Comparison of ENCODE assay signal across 24 cellular contexts in genomic region chr7:36734731-36735130, GRCh38. TPM values are rescaled to one million over a fixed set of nuclear protein-coding genes. Genes with fewer than 3 reads are reported as not detected.
DNase-seq lines count a peak whose midpoint lies in the region; ATAC-seq and TF ChIP-seq lines count a peak whose summit lies in the region.
"Had no signal": no experiment of that assay in that cellular context is flagged by ENCODE, and none has a peak within 500 bp of the region (broad histone marks: within the 10 kb centered on the region; RNA-seq: fewer than 3 reads in every experiment).

No MANE protein-coding gene starts in this region.

- H3K27me3 Mint-ChIP-seq in activated CD4-positive, alpha-beta T cell treated with anti-CD3 and anti-CD28 coated beads, Interleukin-2, amount 10 ng/mL, durations not matched to agents 24 days and 14 days: no peaks in the 10 kb centered on the region
- H3K27me3 Mint-ChIP-seq in activated naive CD4-positive, alpha-beta T cell treated with anti-CD3 and anti-CD28 coated beads, Interleukin-2, amount 10 ng/mL, durations not matched to agents 7 days and 5 days: no peaks in the 10 kb centered on the region
- H3K27me3 Mint-ChIP-seq in nephron progenitor cell (ENCODE audit: low read depth, poor library complexity): no peaks in the 10 kb centered on the region

- H3K27ac Mint-ChIP-seq in activated CD4-positive, alpha-beta T cell treated with anti-CD3 and anti-CD28 coated beads, Interleukin-2, amount 10 ng/mL, durations not matched to agents 24 days and 14 days: no peak overlapping the region
- no peak overlapping the region for H3K27ac Mint-ChIP-seq in activated naive CD4-positive, alpha-beta T cell treated with anti-CD3 and anti-CD28 coated beads, Interleukin-2, amount 50 U/mL, for 72 hours
- H3K27ac Mint-ChIP-seq in activated naive CD4-positive, alpha-beta T cell treated with anti-CD3 and anti-CD28 coated beads, Interleukin-2, amount 10 ng/mL, durations not matched to agents 7 days and 5 days: no peak overlapping the region
- H3K27ac Mint-ChIP-seq in nephron progenitor cell: peak overlapping the region; percentile 21
- H3K27ac Mint-ChIP-seq: CD4-positive, CD25-positive, alpha-beta regulatory T cell had no signal

- CTCF ChIA-PET in activated naive CD4-positive, alpha-beta T cell treated with anti-CD3 and anti-CD28 coated beads, Interleukin-2, amount 10 ng/mL, durations not matched to agents 7 days and 5 days (lab: Charles Lee): interaction anchor here (1.3 kb wide), 1 partner anchor 43 kb away, joined by 4 read pairs; no protein-coding TSS in a partner anchor

- peak; percentile 74 to 85 for ATAC-seq in activated naive CD4-positive, alpha-beta T cell treated with anti-CD3 and anti-CD28 coated beads, Interleukin-2, amount 50 U/mL, for 72 hours

- H3K4me3 Mint-ChIP-seq in activated CD4-positive, alpha-beta T cell treated with anti-CD3 and anti-CD28 coated beads, Interleukin-2, amount 10 ng/mL, durations not matched to agents 24 days and 14 days: peak overlapping the region; percentile 24
- no peak overlapping the region for H3K4me3 Mint-ChIP-seq in activated naive CD4-positive, alpha-beta T cell treated with anti-CD3 and anti-CD28 coated beads, Interleukin-2, amount 10 ng/mL, durations not matched to agents 7 days and 5 days
- no peak overlapping the region for H3K4me3 Mint-ChIP-seq in nephron progenitor cell

- H3K9me3 Mint-ChIP-seq in activated CD4-positive, alpha-beta T cell treated with anti-CD3 and anti-CD28 coated beads, Interleukin-2, amount 10 ng/mL, durations not matched to agents 24 days and 14 days: peaks cover 36% of the 10 kb centered on the region
- H3K9me3 Mint-ChIP-seq in activated naive CD4-positive, alpha-beta T cell treated with anti-CD3 and anti-CD28 coated beads, Interleukin-2, amount 50 U/mL, for 72 hours: peaks cover 2 to 27% of the 10 kb centered on the region in 2 donors
- H3K9me3 Mint-ChIP-seq in activated naive CD4-positive, alpha-beta T cell treated with anti-CD3 and anti-CD28 coated beads, Interleukin-2, amount 10 ng/mL, durations not matched to agents 7 days and 5 days: peaks cover 24% of the 10 kb centered on the region
- H3K9me3 Mint-ChIP-seq in nephron progenitor cell: peaks cover 30% of the 10 kb centered on the region

- peaks cover 20% of the 10 kb centered on the region for H3K36me3 Mint-ChIP-seq in activated CD4-positive, alpha-beta T cell treated with anti-CD3 and anti-CD28 coated beads, Interleukin-2, amount 10 ng/mL, durations not matched to agents 24 days and 14 days (ENCODE audit: low read depth)
- peaks cover 36 to 45% of the 10 kb centered on the region in 2 donors for H3K36me3 Mint-ChIP-seq in activated naive CD4-positive, alpha-beta T cell treated with anti-CD3 and anti-CD28 coated beads, Interleukin-2, amount 50 U/mL, for 72 hours
- peaks cover 15% of the 10 kb centered on the region for H3K36me3 Mint-ChIP-seq in activated naive CD4-positive, alpha-beta T cell treated with anti-CD3 and anti-CD28 coated beads, Interleukin-2, amount 10 ng/mL, durations not matched to agents 7 days and 5 days
- H3K36me3 Mint-ChIP-seq in nephron progenitor cell (ENCODE audit: low read depth): peaks cover 26% of the 10 kb centered on the region
- H3K36me3 Mint-ChIP-seq: CD4-positive, CD25-positive, alpha-beta regulatory T cell had no signal

- intact Hi-C loops in activated CD4-positive, alpha-beta T cell treated with anti-CD3 and anti-CD28 coated beads, Interleukin-2, amount 10 ng/mL, durations not matched to agents 24 days and 14 days (cut with micrococcal nuclease): no loop called here

- peaks cover 32% of the 10 kb centered on the region for H3K4me1 Mint-ChIP-seq in activated CD4-positive, alpha-beta T cell treated with anti-CD3 and anti-CD28 coated beads, Interleukin-2, amount 10 ng/mL, durations not matched to agents 24 days and 14 days
- H3K4me1 Mint-ChIP-seq in activated naive CD4-positive, alpha-beta T cell treated with anti-CD3 and anti-CD28 coated beads, Interleukin-2, amount 10 ng/mL, durations not matched to agents 7 days and 5 days: peaks cover 33% of the 10 kb centered on the region
- H3K4me1 Mint-ChIP-seq in nephron progenitor cell: peaks cover 22% of the 10 kb centered on the region

- DNase-seq in activated CD4-positive, alpha-beta T cell treated with anti-CD3 and anti-CD28 coated beads, Interleukin-2, amount 10 ng/mL, durations not matched to agents 24 days and 14 days: peak; percentile 51
- no peak for DNase-seq in activated CD4-positive, alpha-beta T cell treated with anti-CD3 and anti-CD28 coated beads, Interleukin-2, amount 50 U/mL, for 48 hours
- no peak for DNase-seq in activated naive CD4-positive, alpha-beta T cell treated with anti-CD3 and anti-CD28 coated beads, Interleukin-2, amount 50 U/mL, for 72 hours (ENCODE audit: low spot score in 2 of 2)
- DNase-seq in activated naive CD4-positive, alpha-beta T cell treated with anti-CD3 and anti-CD28 coated beads, Interleukin-2, amount 10 ng/mL, durations not matched to agents 7 days and 5 days: no peak
- no peak for DNase-seq in nephron progenitor cell
- DNase-seq in GOT3 (lab: John Stamatoyannopoulos, UW): no peak
- DNase-seq in NOMO-1 (lab: John Stamatoyannopoulos, UW; ENCODE audit: unreplicated experiment in 2 of 2): no peak
- DNase-seq: CD4-positive, CD25-positive, alpha-beta regulatory T cell; DMS153; DND-41; HCEC 1CT; KBM-7; MG63; NCI-H1105 treated with DMSO at 0.1 percent for 48 hours; NCI-H146; NCI-H1930; NCI-H2107; NCI-H446; NCI-H524 treated with DMSO at 0.1 percent for 48 hours; NCI-H82; OCI-M1; Peyer's patch; SHP77 treated with DMSO at 0.1 percent for 48 hours had no signal

- no peak for TF ChIP-seq CTCF in nephron progenitor cell (IDR thresholded peaks at IDR 0.05)

RNA-seq across cellular contexts. Expression of gene AOAH, which starts 10.4 kb away (rescaled TPM):
- 17.6 and 17.8 TPM in 2 replicates for total RNA-seq in activated CD4-positive, alpha-beta T cell treated with anti-CD3 and anti-CD28 coated beads, Interleukin-2, amount 10 ng/mL, durations not matched to agents 24 days and 14 days
- total RNA-seq in activated naive CD4-positive, alpha-beta T cell treated with anti-CD3 and anti-CD28 coated beads, Interleukin-2, amount 50 U/mL, for 72 hours: 1 to 10 TPM; 5.2 to 6.0 TPM
- total RNA-seq: H1 had no signal
